ENCODE assay signal across 8 cellular contexts in genomic region chr1:42747125-42747524, GRCh38. TPM values are rescaled to one million over a fixed set of nuclear protein-coding genes. Genes with fewer than 3 reads are reported as not detected.
DNase-seq lines count a peak whose midpoint lies in the region; ATAC-seq and TF ChIP-seq lines count a peak whose summit lies in the region.

No MANE protein-coding gene starts in this region.

- WGBS in gastroesophageal sphincter (ENCODE audit: low coverage in 1 of 2), 2 donors = 31% methylated on average over 2 of the region's 14 CpGs; no CpG with 5 or more reads in 1 of the 2 donors
- 60 to 69% (median 64%) methylated on average over 14 of the region's 14 CpGs for WGBS in psoas muscle, 3 donors

- peak; percentile 67 for TF ChIP-seq CTCF in GM12864 (IDR thresholded peaks at IDR 0.05; ENCODE audit: low read depth, low read length, missing control alignments)
- TF ChIP-seq CTCF in gastroesophageal sphincter (IDR thresholded peaks at IDR 0.05) = peak in 3 of 4 experiments; percentile 39 to 68 (median 47)
- peak; percentile 50 for TF ChIP-seq CTCF in psoas muscle (IDR thresholded peaks at IDR 0.05)

- DNase-seq in GM12864 (ENCODE audit: low read depth) (no peak), NCI-H2029 (lab: John Stamatoyannopoulos, UW) (peak; percentile 53), activated T-cell treated with anti-CD3 and anti-CD28 coated beads for 4 hours (peak; percentile 41), psoas muscle (peak in 1 of 2 donors; percentile 72), MV-4-11 (lab: John Stamatoyannopoulos, UW) (no peak)

- no peaks in the 10 kb centered on the region for H3K4me1 ChIP-seq in gastroesophageal sphincter
- no peaks in the 10 kb centered on the region for H3K4me1 ChIP-seq in psoas muscle

- ATAC-seq in gastroesophageal sphincter = peak; percentile 28
- ATAC-seq in psoas muscle = peak; percentile 61 to 74 (median 65)
- ATAC-seq in HG03159 (IDR thresholded peaks at IDR 0.05; ENCODE audit: unreplicated experiment) = no peak
- no peak for ATAC-seq in GM21423 (IDR thresholded peaks at IDR 0.05; ENCODE audit: unreplicated experiment)

- intact Hi-C loops in psoas muscle (cut with DNase I) = loop anchor here (2.0 to 10.0 kb wide), 4 partner anchors 168 to 600 kb away; partner anchors contain the start of gene GUCA2B (in 1 of the 2)

- no peak for TF ChIP-seq EP300 in gastroesophageal sphincter (IDR thresholded peaks at IDR 0.05)

- H3K36me3 ChIP-seq in gastroesophageal sphincter = peaks cover 0 to 61% of the 10 kb centered on the region in 2 donors
- peaks cover 0 to 52% of the 10 kb centered on the region in 2 donors for H3K36me3 ChIP-seq in psoas muscle (ENCODE audit: insufficient read depth in 1 of 2, low read depth in 1 of 2)

- no peak overlapping the region for H3K27ac ChIP-seq in gastroesophageal sphincter
- no peak overlapping the region for H3K27ac ChIP-seq in psoas muscle

- no peak overlapping the region for H3K4me3 ChIP-seq in GM12864 (ENCODE audit: low read depth, low read length)
- no peak overlapping the region for H3K4me3 ChIP-seq in gastroesophageal sphincter
- no peak overlapping the region for H3K4me3 ChIP-seq in psoas muscle

- no peaks in the 10 kb centered on the region for H3K27me3 ChIP-seq in gastroesophageal sphincter
- no peaks in the 10 kb centered on the region for H3K27me3 ChIP-seq in psoas muscle (ENCODE audit: insufficient read depth in 3 of 3, low read length in 2 of 3)

- no peak for TF ChIP-seq POLR2A in gastroesophageal sphincter (IDR thresholded peaks at IDR 0.05)

- H3K9me3 ChIP-seq in gastroesophageal sphincter (no peaks in the 10 kb centered on the region), psoas muscle (no peaks in the 10 kb centered on the region)

RNA-seq across cellular contexts. Expression of gene CLDN19, which starts 7.1 kb away (rescaled TPM):
- total RNA-seq in gastroesophageal sphincter = 1 to 10 TPM in 1 of 4 donors, not detected in 3; 1.5 TPM
- not detected for total RNA-seq in psoas muscle
- under 1 TPM; 0.03 to 0.34 (median 0.14) TPM for polyA plus RNA-seq in psoas muscle

RNA-seq across cellular contexts. Expression of gene P3H1, which starts 19.7 kb away (rescaled TPM):
- total RNA-seq in gastroesophageal sphincter (10 to 100 TPM; 21.7 to 27.4 (median 23.0) TPM), psoas muscle (1 to 10 TPM; 5.1 to 8.5 (median 6.2) TPM)
- polyA plus RNA-seq in psoas muscle = 1 to 10 TPM; 2.9 to 7.0 (median 5.1) TPM

RNA-seq across cellular contexts. Expression of gene C1orf50, which starts 19.9 kb away (rescaled TPM):
- 1 to 10 TPM; 4.0 to 8.8 (median 8.0) TPM for total RNA-seq in gastroesophageal sphincter
- total RNA-seq in psoas muscle = 10 to 100 TPM in 1 of 4 donors, 1 to 10 TPM in 3; 7.5 to 10.2 (median 8.7) TPM
- 1 to 10 TPM; 2.5 to 6.2 (median 4.2) TPM for polyA plus RNA-seq in psoas muscle

RNA-seq across cellular contexts. Expression of gene TMEM269, which starts 37.7 kb away (rescaled TPM):
- total RNA-seq in gastroesophageal sphincter (under 1 TPM in 1 of 4 donors, not detected in 3; 0.12 TPM), psoas muscle (under 1 TPM; 0.15 to 0.89 (median 0.30) TPM)
- under 1 TPM; 0.05 to 0.07 (median 0.06) TPM for polyA plus RNA-seq in psoas muscle

Comparison
In these comparisons a context has a peak if more than half of its experiments do, and no peak if none do; other contexts are left out.
1. DNase-seq: peak in NCI-H2029 (single experiment) and activated T-cell treated with anti-CD3 and anti-CD28 coated beads for 4 hours (single experiment); none in GM12864 (single experiment) and MV-4-11 (single experiment).
2. ATAC-seq: peak in gastroesophageal sphincter (single experiment) and psoas muscle (4 of 4); none in HG03159 (single experiment) and GM21423 (single experiment).
3. Peak in every context shown above with its lines, with median percentiles within 50 percentile points of each other: CTCF ChIP-seq.